In genomic region chr16:49454426-49455180, GRCh38 we compare ENCODE assay signal across 17 cellular contexts.
"Had no signal": no experiment of that assay in that cellular context is flagged by ENCODE, and none has a peak within 500 bp of the region (broad histone marks: within the 10 kb centered on the region; RNA-seq: fewer than 3 reads in every experiment).

No MANE protein-coding gene starts in this region.

- H3K4me1 ChIP-seq: colonic mucosa, psoas muscle, right lobe of liver, tibial artery, uterus had no signal

- DNase-seq: activated CD4-positive, alpha-beta T cell treated with anti-CD3 and anti-CD28 coated beads for 48 hours; activated CD8-positive, alpha-beta memory T cell treated with anti-CD3 and anti-CD28 coated beads, Interleukin-2, amount 50 U/mL, for 4 hours; activated CD8-positive, alpha-beta T cell treated with anti-CD3 and anti-CD28 coated beads for 36 hours; activated naive CD4-positive, alpha-beta T cell treated with anti-CD3 and anti-CD28 coated beads, Interleukin-2, amount 50 U/mL, for 16 hours; caudate nucleus; colonic mucosa; effector CD8-positive, alpha-beta T cell; foreskin melanocyte; occipital lobe; stimulated activated CD4-positive, alpha-beta T cell treated with anti-CD3 and anti-CD28 coated beads, Interleukin-1b, Interleukin-23, amount 100 ng/mL, for 48 hours; T-helper 2 cell had no signal

- H3K9me3 ChIP-seq: colonic mucosa, psoas muscle, right lobe of liver, tibial artery, uterus had no signal

- H3K27me3 ChIP-seq: colonic mucosa, right lobe of liver, uterus had no signal

- H3K36me3 ChIP-seq: colonic mucosa, right lobe of liver, tibial artery, uterus had no signal

- H3K27ac Mint-ChIP-seq: activated CD8-positive, alpha-beta T cell treated with anti-CD3 and anti-CD28 coated beads for 36 hours; activated T-helper 17 cell treated with anti-CD3 and anti-CD28 coated beads, Interleukin-2, amount 50 U/mL, for 72 hours; nephron had no signal

- H3K4me3 ChIP-seq: colonic mucosa, psoas muscle, right lobe of liver, tibial artery, uterus had no signal

- H3K4me1 Mint-ChIP-seq: activated T-helper 17 cell treated with anti-CD3 and anti-CD28 coated beads, Interleukin-2, amount 50 U/mL, for 72 hours had no signal

- H3K4me3 Mint-ChIP-seq: activated CD8-positive, alpha-beta T cell treated with anti-CD3 and anti-CD28 coated beads for 36 hours; activated T-helper 17 cell treated with anti-CD3 and anti-CD28 coated beads, Interleukin-2, amount 50 U/mL, for 72 hours; nephron had no signal

- ATAC-seq: activated CD8-positive, alpha-beta T cell treated with anti-CD3 and anti-CD28 coated beads for 36 hours; activated T-helper 17 cell treated with anti-CD3 and anti-CD28 coated beads, Interleukin-2, amount 50 U/mL, for 72 hours; psoas muscle; right lobe of liver had no signal

- H3K27ac ChIP-seq: colonic mucosa, psoas muscle, right lobe of liver, tibial artery, uterus had no signal

- H3K27me3 Mint-ChIP-seq: activated CD8-positive, alpha-beta T cell treated with anti-CD3 and anti-CD28 coated beads for 36 hours had no signal

- H3K9me3 Mint-ChIP-seq: activated CD8-positive, alpha-beta T cell treated with anti-CD3 and anti-CD28 coated beads for 36 hours; activated T-helper 17 cell treated with anti-CD3 and anti-CD28 coated beads, Interleukin-2, amount 50 U/mL, for 72 hours; nephron had no signal
